10 cellular contexts compared by ENCODE assay signal in the genomic region with DNA sequence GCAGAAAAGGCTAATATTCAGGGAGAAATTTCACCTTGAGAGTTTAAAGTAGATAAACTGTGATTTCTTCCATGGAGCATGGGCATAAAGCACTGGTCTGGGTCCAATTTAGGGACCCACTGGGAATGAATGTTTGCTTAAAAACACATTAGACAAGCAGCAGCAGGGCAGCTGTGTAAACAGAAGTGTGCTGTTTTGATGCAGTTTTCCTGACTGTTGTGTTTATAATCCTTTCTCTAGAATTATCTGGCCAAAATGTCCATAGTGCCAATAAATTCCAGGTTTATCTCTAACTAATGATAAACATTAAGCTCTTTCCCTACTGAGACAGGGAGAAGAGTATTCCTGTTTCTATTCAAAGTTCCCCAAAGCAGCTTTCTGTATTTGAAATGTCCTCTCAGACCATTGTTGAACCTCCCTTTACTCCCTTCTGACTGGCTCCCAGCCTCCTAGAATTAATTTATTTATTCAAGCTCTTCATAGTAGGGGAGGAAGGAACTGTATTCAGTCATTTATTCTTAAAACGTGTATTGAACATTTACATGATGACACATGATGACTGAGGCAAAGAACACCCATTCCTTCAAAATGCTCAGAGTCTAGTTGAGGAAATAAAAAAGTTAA. TPM values are rescaled to one million over a fixed set of nuclear protein-coding genes. Genes with fewer than 3 reads are reported as not detected.
DNase-seq lines count a peak whose midpoint lies in the region; ATAC-seq and TF ChIP-seq lines count a peak whose summit lies in the region.
"Had no signal": no experiment of that assay in that cellular context is flagged by ENCODE, and none has a peak within 500 bp of the region (broad histone marks: within the 10 kb centered on the region; RNA-seq: fewer than 3 reads in every experiment).

No MANE protein-coding gene starts in this region.

- H3K9me3 Mint-ChIP-seq in endothelial cell (ENCODE audit: unreplicated experiment), result no peaks in the 10 kb centered on the region
- H3K9me3 Mint-ChIP-seq: effector memory CD8-positive, alpha-beta T cell had no signal

- no peak overlapping the region for H3K4me3 Mint-ChIP-seq in endothelial cell (ENCODE audit: unreplicated experiment)
- H3K4me3 Mint-ChIP-seq: effector memory CD8-positive, alpha-beta T cell had no signal

- H3K27ac Mint-ChIP-seq in endothelial cell (ENCODE audit: unreplicated experiment), result peak overlapping the region; percentile 96
- H3K27ac Mint-ChIP-seq: effector memory CD8-positive, alpha-beta T cell had no signal

- no peaks in the 10 kb centered on the region for H3K36me3 Mint-ChIP-seq in endothelial cell (ENCODE audit: low read depth, unreplicated experiment)

- no peaks in the 10 kb centered on the region for H3K27me3 Mint-ChIP-seq in endothelial cell (ENCODE audit: unreplicated experiment)

- ATAC-seq in omental fat pad (ENCODE audit: low FRiP score), result peak; percentile 46
- ATAC-seq: effector memory CD8-positive, alpha-beta T cell had no signal

- DNase-seq in COLO668 (lab: John Stamatoyannopoulos, UW; ENCODE audit: unreplicated experiment), result peak; percentile 25
- DNase-seq in NCI-H345 (lab: John Stamatoyannopoulos, UW), result peak; percentile 74
- DNase-seq in endothelial cell (ENCODE audit: low spot score), result no peak
- DNase-seq in omental fat pad (ENCODE audit: low spot score), result no peak
- DNase-seq in DMS 273 treated with DMSO at 0.1 percent for 48 hours (lab: John Stamatoyannopoulos, UW), result no peak
- DNase-seq in stimulated activated naive CD4-positive, alpha-beta T cell (lab: John Stamatoyannopoulos, UW), result no peak
- DNase-seq in stimulated activated CD4-positive, alpha-beta T cell treated with anti-CD3 and anti-CD28 coated beads, Interleukin-4, amount 100 ng/mL, for 1 hour, result no peak
- no peak for DNase-seq in Ammon's horn (ENCODE audit: low spot score)
- DNase-seq: effector memory CD8-positive, alpha-beta T cell; T-helper 2 cell had no signal

- TF ChIP-seq CTCF in endothelial cell (IDR thresholded peaks at IDR 0.05; ENCODE audit: unreplicated experiment) (no peak), omental fat pad (IDR thresholded peaks at IDR 0.05) (no peak)

- H3K4me1 Mint-ChIP-seq in endothelial cell (ENCODE audit: unreplicated experiment), result peaks cover 34% of the 10 kb centered on the region

RNA-seq across cellular contexts. Expression of a gene that starts 7.0 kb away (rescaled TPM):
- total RNA-seq in endothelial cell (ENCODE audit: unreplicated experiment), result 57.4 TPM
- total RNA-seq in omental fat pad, result 10 to 100 TPM; 11.3 to 81.5 (median 20.5) TPM

RNA-seq across cellular contexts. Expression of a gene that starts 37.0 kb away (rescaled TPM):
- 0.97 TPM for total RNA-seq in endothelial cell (ENCODE audit: unreplicated experiment)
- 1,000 to 10,000 TPM in 1 of 4 donors, 100 to 1,000 TPM in 3; 273 to 1,679 (median 590) TPM for total RNA-seq in omental fat pad

Comparison
In these comparisons a context has a peak if more than half of its experiments do, and no peak if none do; other contexts are left out.
1. DNase-seq: peak in COLO668 (single experiment) and NCI-H345 (single experiment); none in endothelial cell (single experiment), omental fat pad (single experiment), DMS 273 treated with DMSO at 0.1 percent for 48 hours (single experiment), stimulated activated naive CD4-positive, alpha-beta T cell (0 of 6), stimulated activated CD4-positive, alpha-beta T cell treated with anti-CD3 and anti-CD28 coated beads, Interleukin-4, amount 100 ng/mL, for 1 hour (single experiment) and Ammon's horn (single experiment).
2. RNA of a gene that starts 37.0 kb away (total RNA-seq): 273 to 1,679 TPM in omental fat pad; 0.97 TPM in endothelial cell (single experiment); every median in the first group is over 100 times any median in the second.